ENCODE assay signal across 9 cellular contexts in the genomic region with DNA sequence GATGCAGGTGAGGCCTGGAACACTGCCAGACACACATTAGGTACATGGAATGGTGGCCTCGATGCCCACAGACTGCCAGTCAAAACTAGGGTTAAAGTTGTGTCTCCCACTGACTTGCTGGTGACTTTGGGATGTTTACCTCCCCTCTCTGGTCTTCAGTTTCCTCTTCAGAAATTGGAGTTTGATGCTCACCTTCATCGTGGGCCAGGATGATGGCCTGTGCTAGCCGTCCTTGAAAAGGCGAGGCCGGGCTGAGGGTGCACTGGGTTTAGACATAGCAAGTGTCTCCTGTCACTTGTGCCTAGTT. TPM values are rescaled to one million over a fixed set of nuclear protein-coding genes. Genes with fewer than 3 reads are reported as not detected.
DNase-seq lines count a peak whose midpoint lies in the region; ATAC-seq and TF ChIP-seq lines count a peak whose summit lies in the region.
"Had no signal": no experiment of that assay in that cellular context is flagged by ENCODE, and none has a peak within 500 bp of the region (broad histone marks: within the 10 kb centered on the region; RNA-seq: fewer than 3 reads in every experiment).

No MANE protein-coding gene starts in this region.

- H3K9me3 Mint-ChIP-seq in T-helper 2 cell treated with Interferon-gamma antibody and Interleukin-4, amounts not matched to agents 5 μg/mL and 100 μg/mL, for 36 hours = no peaks in the 10 kb centered on the region
- H3K9me3 Mint-ChIP-seq in WTC11 = no peaks in the 10 kb centered on the region
- no peaks in the 10 kb centered on the region for H3K9me3 Mint-ChIP-seq in stimulated activated effector memory CD8-positive, alpha-beta T cell treated with anti-CD3 and anti-CD28 coated beads, Interleukin-12 subunit alpha, Interleukin-12 subunit beta, amount 100 ng/mL, for 72 hours

- no peak for ATAC-seq in WTC11
- ATAC-seq in stimulated activated effector memory CD8-positive, alpha-beta T cell treated with anti-CD3 and anti-CD28 coated beads, Interleukin-12 subunit alpha, Interleukin-12 subunit beta, amount 100 ng/mL, for 72 hours = no peak
- no peak for ATAC-seq in HG02852 (IDR thresholded peaks at IDR 0.05; ENCODE audit: unreplicated experiment)

- CTCF ChIA-PET in WTC11 (lab: Charles Lee) = interaction anchor here (0.9 kb wide), 1 partner anchor 86 kb away, joined by 3 read pairs; no protein-coding TSS in a partner anchor

- H3K4me3 ChIP-seq in iPS-11a (ENCODE audit: low read depth, low read length) = peak overlapping the region; percentile 38

- H3K27me3 Mint-ChIP-seq in T-helper 2 cell treated with Interferon-gamma antibody and Interleukin-4, amounts not matched to agents 5 μg/mL and 100 μg/mL, for 36 hours (ENCODE audit: low read depth) = peaks cover 28% of the 10 kb centered on the region
- H3K27me3 Mint-ChIP-seq in WTC11 (ENCODE audit: low read depth) = peaks cover 81% of the 10 kb centered on the region

- no peak for TF ChIP-seq CTCF in WTC11 (IDR thresholded peaks at IDR 0.05)

- POLR2A ChIA-PET in WTC11 (lab: Charles Lee) = no interaction called here

- no peak for DNase-seq in T-helper 2 cell treated with Interferon-gamma antibody and Interleukin-4, amounts not matched to agents 5 μg/mL and 100 μg/mL, for 36 hours (ENCODE audit: low spot score)
- DNase-seq in T-helper 2 cell (no peak), WTC11 (ENCODE audit: low spot score) (no peak), NCI-H226 (no peak), NCI-H446 treated with DMSO at 0.1 percent for 48 hours (lab: John Stamatoyannopoulos, UW) (no peak)
- DNase-seq in stimulated activated effector memory CD8-positive, alpha-beta T cell treated with anti-CD3 and anti-CD28 coated beads, Interleukin-12 subunit alpha, Interleukin-12 subunit beta, amount 100 ng/mL, for 72 hours (ENCODE audit: low spot score in 2 of 2) = no peak

- peaks cover 5% of the 10 kb centered on the region for H3K4me1 Mint-ChIP-seq in T-helper 2 cell treated with Interferon-gamma antibody and Interleukin-4, amounts not matched to agents 5 μg/mL and 100 μg/mL, for 36 hours (ENCODE audit: low read depth)
- peaks cover 15% of the 10 kb centered on the region for H3K4me1 Mint-ChIP-seq in WTC11
- H3K4me1 Mint-ChIP-seq in stimulated activated effector memory CD8-positive, alpha-beta T cell treated with anti-CD3 and anti-CD28 coated beads, Interleukin-12 subunit alpha, Interleukin-12 subunit beta, amount 100 ng/mL, for 72 hours = peaks cover 12% of the 10 kb centered on the region

- peak overlapping the region; percentile 76 for H3K27ac Mint-ChIP-seq in T-helper 2 cell treated with Interferon-gamma antibody and Interleukin-4, amounts not matched to agents 5 μg/mL and 100 μg/mL, for 36 hours
- H3K27ac Mint-ChIP-seq in WTC11 = no peak overlapping the region
- peak overlapping the region; percentile 20 for H3K27ac Mint-ChIP-seq in stimulated activated effector memory CD8-positive, alpha-beta T cell treated with anti-CD3 and anti-CD28 coated beads, Interleukin-12 subunit alpha, Interleukin-12 subunit beta, amount 100 ng/mL, for 72 hours

- no peaks in the 10 kb centered on the region for H3K36me3 Mint-ChIP-seq in T-helper 2 cell treated with Interferon-gamma antibody and Interleukin-4, amounts not matched to agents 5 μg/mL and 100 μg/mL, for 36 hours (ENCODE audit: low read depth)
- H3K36me3 Mint-ChIP-seq in WTC11 = no peaks in the 10 kb centered on the region
- peaks cover 6% of the 10 kb centered on the region for H3K36me3 Mint-ChIP-seq in stimulated activated effector memory CD8-positive, alpha-beta T cell treated with anti-CD3 and anti-CD28 coated beads, Interleukin-12 subunit alpha, Interleukin-12 subunit beta, amount 100 ng/mL, for 72 hours

- peak overlapping the region; percentile 78 for H3K4me3 Mint-ChIP-seq in T-helper 2 cell treated with Interferon-gamma antibody and Interleukin-4, amounts not matched to agents 5 μg/mL and 100 μg/mL, for 36 hours
- H3K4me3 Mint-ChIP-seq in WTC11 = peak overlapping the region; percentile 79
- H3K4me3 Mint-ChIP-seq in stimulated activated effector memory CD8-positive, alpha-beta T cell treated with anti-CD3 and anti-CD28 coated beads, Interleukin-12 subunit alpha, Interleukin-12 subunit beta, amount 100 ng/mL, for 72 hours = peak overlapping the region; percentile 78

TF ChIP-seq in WTC11, 78 proteins besides CTCF, POLR2A, EP300 and RAD21:
- TF ChIP-seq, protein P1, sequence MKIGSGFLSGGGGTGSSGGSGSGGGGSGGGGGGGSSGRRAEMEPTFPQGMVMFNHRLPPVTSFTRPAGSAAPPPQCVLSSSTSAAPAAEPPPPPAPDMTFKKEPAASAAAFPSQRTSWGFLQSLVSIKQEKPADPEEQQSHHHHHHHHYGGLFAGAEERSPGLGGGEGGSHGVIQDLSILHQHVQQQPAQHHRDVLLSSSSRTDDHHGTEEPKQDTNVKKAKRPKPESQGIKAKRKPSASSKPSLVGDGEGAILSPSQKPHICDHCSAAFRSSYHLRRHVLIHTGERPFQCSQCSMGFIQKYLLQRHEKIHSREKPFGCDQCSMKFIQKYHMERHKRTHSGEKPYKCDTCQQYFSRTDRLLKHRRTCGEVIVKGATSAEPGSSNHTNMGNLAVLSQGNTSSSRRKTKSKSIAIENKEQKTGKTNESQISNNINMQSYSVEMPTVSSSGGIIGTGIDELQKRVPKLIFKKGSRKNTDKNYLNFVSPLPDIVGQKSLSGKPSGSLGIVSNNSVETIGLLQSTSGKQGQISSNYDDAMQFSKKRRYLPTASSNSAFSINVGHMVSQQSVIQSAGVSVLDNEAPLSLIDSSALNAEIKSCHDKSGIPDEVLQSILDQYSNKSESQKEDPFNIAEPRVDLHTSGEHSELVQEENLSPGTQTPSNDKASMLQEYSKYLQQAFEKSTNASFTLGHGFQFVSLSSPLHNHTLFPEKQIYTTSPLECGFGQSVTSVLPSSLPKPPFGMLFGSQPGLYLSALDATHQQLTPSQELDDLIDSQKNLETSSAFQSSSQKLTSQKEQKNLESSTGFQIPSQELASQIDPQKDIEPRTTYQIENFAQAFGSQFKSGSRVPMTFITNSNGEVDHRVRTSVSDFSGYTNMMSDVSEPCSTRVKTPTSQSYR (CRISPR knock-in tag; IDR thresholded peaks at IDR 0.05) = no peak
- 0 out of 2 replicates have a peak, but pooled peaks have one; percentile 18 for TF ChIP-seq GTF2I (CRISPR knock-in tag; conservative IDR thresholded peaks at IDR 0.05)

RNA-seq across cellular contexts. Expression of gene FOXE1, which starts 49.0 kb away (rescaled TPM):
- total RNA-seq in WTC11 (2021) = 0.05 to 0.09 TPM (median 0.07 TPM) in 3 replicates
- total RNA-seq: heart right ventricle had no signal
